16 cellular contexts compared by ENCODE assay signal in the genomic region with DNA sequence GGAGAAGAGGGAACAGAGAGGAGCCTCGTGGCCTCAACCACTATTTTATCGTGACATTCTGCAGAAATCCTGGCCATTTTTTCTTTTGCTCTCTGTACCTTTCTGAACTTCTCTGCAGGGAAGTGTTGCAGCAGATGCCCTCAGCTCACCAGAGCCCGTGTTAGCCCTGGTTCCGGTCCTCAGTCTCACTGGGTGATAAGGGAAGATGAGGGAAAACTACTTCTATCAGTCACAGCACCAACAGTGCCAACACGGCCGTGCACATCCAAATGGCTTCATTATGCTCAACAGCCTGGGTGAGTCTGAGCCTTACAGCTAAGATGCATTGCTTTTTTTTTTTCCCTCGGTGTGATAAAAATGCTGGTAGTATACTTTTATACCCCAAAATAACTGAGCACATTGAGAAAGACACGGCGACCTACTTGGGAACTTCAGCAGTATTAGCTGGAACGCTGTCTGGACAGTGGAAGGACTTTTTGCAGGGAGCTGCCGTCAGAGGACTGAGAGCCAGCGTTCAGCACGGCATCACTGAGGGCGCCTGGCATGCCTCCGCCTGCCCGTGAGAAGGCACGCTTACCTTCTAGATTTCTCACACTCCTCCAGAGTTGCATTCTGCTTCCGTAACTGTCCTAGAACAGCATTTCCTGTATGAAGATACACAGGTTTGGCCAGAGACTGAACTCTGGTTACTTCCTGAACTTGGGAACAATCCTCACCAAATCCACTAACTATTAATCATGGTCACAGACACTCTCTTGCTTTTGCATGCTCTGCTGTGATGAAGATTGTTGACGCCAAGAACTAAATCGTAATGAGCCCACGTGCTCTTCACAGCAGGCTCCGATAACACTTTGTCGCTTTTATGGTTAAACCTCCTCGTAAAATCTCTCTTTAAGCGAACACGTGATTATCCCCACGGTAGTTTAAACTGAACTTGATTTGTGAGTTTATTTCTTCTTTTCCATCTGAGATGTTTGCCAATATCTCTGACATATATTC.
DNase-seq lines count a peak whose midpoint lies in the region; ATAC-seq, FAIRE-seq and TF ChIP-seq lines count a peak whose summit lies in the region.
"Had no signal": no experiment of that assay in that cellular context is flagged by ENCODE, and none has a peak within 500 bp of the region (broad histone marks: within the 10 kb centered on the region; RNA-seq: fewer than 3 reads in every experiment).

No MANE protein-coding gene starts in this region.

- TF ChIP-seq CTCF in HFFc6 (IDR thresholded peaks at IDR 0.05) (no peak), foreskin keratinocyte (conservative IDR thresholded peaks at IDR 0.05) (no peak), nephron (IDR thresholded peaks at IDR 0.05; ENCODE audit: unreplicated experiment in 3 of 3) (no peak)

- DNase-seq in DMS153 treated with DMSO at 0.1 percent for 48 hours (lab: John Stamatoyannopoulos, UW; ENCODE audit: unreplicated experiment) (peak; percentile 31), HFFc6 (no peak), foreskin keratinocyte (peak; percentile 26 to 58), NCI-H146 (lab: John Stamatoyannopoulos, UW) (no peak), NOMO-1 (lab: John Stamatoyannopoulos, UW; ENCODE audit: unreplicated experiment in 2 of 2) (no peak), GM12892 (ENCODE audit: insufficient read length) (no peak), trophoblast cell (no peak)
- DNase-seq: EL, NCI-H1694 treated with DMSO at 0.1 percent for 48 hours, NCI-H2107, NCI-H226, NCI-H526 had no signal

- H2AFZ ChIP-seq in trophoblast cell (ENCODE audit: insufficient read depth, low read length, poor library complexity) = no peak overlapping the region

- H3K4me1 Mint-ChIP-seq in HFFc6 (ENCODE audit: low read depth) = peaks cover 13% of the 10 kb centered on the region; the same call in 1 of the 2 replicates
- peaks cover 22% of the 10 kb centered on the region for H3K4me1 Mint-ChIP-seq in nephron
- H3K4me1 Mint-ChIP-seq: CD14-positive monocyte had no signal

- H3K4me1 ChIP-seq in foreskin keratinocyte (no peaks in the 10 kb centered on the region), trophoblast cell (ENCODE audit: control insufficient read depth in 1 of 2, insufficient read depth in 2 of 2, low read length in 2 of 2) (peaks cover 0 to 5% of the 10 kb centered on the region in 2 experiments)

- no peak overlapping the region for H4K8ac ChIP-seq in trophoblast cell (ENCODE audit: low read depth, low read length)

- H3K79me1 ChIP-seq in trophoblast cell (ENCODE audit: low read length) = no peaks in the 10 kb centered on the region

- TF ChIP-seq POLR2A in GM12892 (IDR thresholded peaks at IDR 0.05; ENCODE audit: low read depth, low read length) = no peak

- H3K14ac ChIP-seq in trophoblast cell (ENCODE audit: low read length) = no peak overlapping the region

- WGBS in trophoblast cell (ENCODE audit: extremely low coverage, insufficient coverage, insufficient read length) = no CpG with 5 or more reads among the region's 27 CpGs

- H3K27ac Mint-ChIP-seq in HFFc6 = peak overlapping the region; percentile 32; the same call in 1 of the 2 replicates
- peak overlapping the region; percentile 11 to 66 (median 52) for H3K27ac Mint-ChIP-seq in nephron
- H3K27ac Mint-ChIP-seq: CD14-positive monocyte had no signal

- no peaks in the 10 kb centered on the region for H3K79me2 ChIP-seq in trophoblast cell (ENCODE audit: control insufficient read depth, insufficient read depth, low read length, poor library complexity)

- no peak overlapping the region for H4K12ac ChIP-seq in trophoblast cell (ENCODE audit: low read depth, low read length)

- H3K27me3 ChIP-seq in foreskin keratinocyte (no peaks in the 10 kb centered on the region), trophoblast cell (ENCODE audit: insufficient read depth, low read length) (no peaks in the 10 kb centered on the region)

- no peak overlapping the region for H3K4me2 ChIP-seq in trophoblast cell (ENCODE audit: low read length)
- H3K4me2 ChIP-seq: KMS-11 had no signal

- H3K9me3 ChIP-seq in trophoblast cell (ENCODE audit: insufficient read depth, low read depth, low read length) = peaks cover 3% of the 10 kb centered on the region

- H3K18ac ChIP-seq in trophoblast cell (ENCODE audit: low read length) = no peak overlapping the region

- H2AK5ac ChIP-seq in trophoblast cell (ENCODE audit: low read length) = no peak overlapping the region

- H3K27me3 Mint-ChIP-seq in HFFc6 (ENCODE audit: insufficient read depth) (no peaks in the 10 kb centered on the region), nephron (ENCODE audit: low read depth) (no peaks in the 10 kb centered on the region)

- no peak overlapping the region for H3K27ac ChIP-seq in foreskin keratinocyte
- H3K27ac ChIP-seq in trophoblast cell (ENCODE audit: low read depth, low read length) = no peak overlapping the region
- H3K27ac ChIP-seq: KMS-11 had no signal

- no peak overlapping the region for H3K23ac ChIP-seq in trophoblast cell (ENCODE audit: low read length)

- no peak overlapping the region for H4K91ac ChIP-seq in trophoblast cell (ENCODE audit: low read depth, low read length)

- H3K36me3 Mint-ChIP-seq in HFFc6 (ENCODE audit: low read depth) (no peaks in the 10 kb centered on the region; the same call in 1 of the 2 replicates), nephron (ENCODE audit: low read depth) (peaks cover 42% of the 10 kb centered on the region)

- H2BK12ac ChIP-seq in trophoblast cell (ENCODE audit: low read length) = no peak overlapping the region

- no peak for FAIRE-seq in GM12892 (lab: Jason Lieb, UNC)
- FAIRE-seq: H1 had no signal

- H3K36me3 ChIP-seq in trophoblast cell (ENCODE audit: control insufficient read depth in 1 of 2, insufficient read depth in 2 of 2, low read length in 2 of 2) = peaks cover 11 to 16% of the 10 kb centered on the region in 2 experiments

- peak; percentile 25 for ATAC-seq in foreskin keratinocyte

- H3K4me3 ChIP-seq in trophoblast cell (ENCODE audit: low read depth, low read length) = no peak overlapping the region

- H3K4me3 Mint-ChIP-seq in HFFc6 (peak overlapping the region; percentile 63; the same call in 1 of the 2 replicates), nephron (peak overlapping the region in 1 of 3 experiments; percentile 36)

- no peak overlapping the region for H3K9ac ChIP-seq in trophoblast cell (ENCODE audit: low read length)
- H3K9ac ChIP-seq: KMS-11 had no signal

- no peak overlapping the region for H2BK5ac ChIP-seq in trophoblast cell (ENCODE audit: low read depth, low read length, poor library complexity)

- H2BK120ac ChIP-seq in trophoblast cell (ENCODE audit: insufficient read depth, low read length, poor library complexity) = no peak overlapping the region

- H3K9me3 Mint-ChIP-seq in HFFc6 = no peaks in the 10 kb centered on the region
- peaks cover 4% of the 10 kb centered on the region for H3K9me3 Mint-ChIP-seq in nephron

- H3K4ac ChIP-seq in trophoblast cell (ENCODE audit: low read depth, low read length) = no peak overlapping the region

Comparison
In these comparisons a context has a peak if more than half of its experiments do, and no peak if none do; other contexts are left out.
1. DNase-seq: peak in DMS153 treated with DMSO at 0.1 percent for 48 hours (single experiment) and foreskin keratinocyte (2 of 2); none in HFFc6 (single experiment), NCI-H146 (single experiment), NOMO-1 (0 of 2), GM12892 (single experiment) and trophoblast cell (0 of 2).